Comparison of ENCODE assay signal across 16 cellular contexts in the genomic region with DNA sequence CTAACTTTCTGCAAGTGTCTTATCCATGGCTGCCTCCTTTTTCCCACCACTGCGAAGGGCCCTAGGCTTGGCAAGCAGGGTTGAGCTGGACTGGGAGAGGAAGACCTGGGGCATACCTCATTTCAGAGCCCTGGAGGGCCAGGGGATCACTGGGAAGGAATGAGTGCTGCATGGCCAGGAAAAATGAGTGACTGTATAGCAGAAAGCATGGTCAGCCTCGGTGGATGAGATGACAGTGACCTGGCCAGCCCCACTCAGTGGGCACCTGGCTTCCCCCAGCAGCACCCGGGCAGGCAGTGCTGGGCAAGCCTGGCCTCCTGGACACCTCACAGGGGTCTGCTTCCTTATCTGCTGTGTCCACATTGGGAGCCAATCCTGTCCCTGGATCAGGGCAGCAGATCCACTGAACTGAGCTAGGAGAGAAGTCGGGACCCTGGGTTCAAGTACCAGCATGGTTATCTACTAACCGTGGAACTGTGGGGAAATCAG.
DNase-seq lines count a peak whose midpoint lies in the region; ATAC-seq and TF ChIP-seq lines count a peak whose summit lies in the region.
"Had no signal": no experiment of that assay in that cellular context is flagged by ENCODE, and none has a peak within 500 bp of the region (broad histone marks: within the 10 kb centered on the region; RNA-seq: fewer than 3 reads in every experiment).

No MANE protein-coding gene starts in this region.

- no peaks in the 10 kb centered on the region for H3K9me3 ChIP-seq in IMR-90 (ENCODE audit: control insufficient read depth, insufficient read depth, low read length)
- no peaks in the 10 kb centered on the region for H3K9me3 ChIP-seq in lower lobe of right lung

- peak overlapping the region; percentile 4 for H3K27ac Mint-ChIP-seq in stimulated activated memory B cell treated with anti-CD40 and anti-IgM and Interleukin-4, amounts not matched to agents 10 μg/mL and 1 μg/mL and 100 μg/mL, for 72 hours
- H3K27ac Mint-ChIP-seq in activated CD4-positive, alpha-beta T cell treated with anti-CD3 and anti-CD28 coated beads for 36 hours: no peak overlapping the region
- H3K27ac Mint-ChIP-seq: B cell had no signal

- no CpG with 5 or more reads among the region's 5 CpGs for WGBS in IMR-90 (ENCODE audit: extremely low coverage in 2 of 2, insufficient read length in 1 of 2), 2 experiments

- dilution Hi-C loops in IMR-90 (cut with HindIII; ENCODE audit: low sequenced_read_pairs, unreplicated experiment): no loop called here

- H3K56ac ChIP-seq in IMR-90 (ENCODE audit: extremely low read depth, insufficient read depth, low read length): no peak overlapping the region

- no peaks in the 10 kb centered on the region for H3K36me3 ChIP-seq in IMR-90 (ENCODE audit: control insufficient read depth, insufficient read depth, low read length)
- H3K36me3 ChIP-seq in lower lobe of right lung: no peaks in the 10 kb centered on the region

- no peaks in the 10 kb centered on the region for H3K27me3 Mint-ChIP-seq in stimulated activated memory B cell treated with anti-CD40 and anti-IgM and Interleukin-4, amounts not matched to agents 10 μg/mL and 1 μg/mL and 100 μg/mL, for 72 hours
- no peaks in the 10 kb centered on the region for H3K27me3 Mint-ChIP-seq in activated CD4-positive, alpha-beta T cell treated with anti-CD3 and anti-CD28 coated beads for 36 hours
- H3K27me3 Mint-ChIP-seq: B cell; natural killer cell treated with Interleukin-12 subunit alpha and Interleukin-12 subunit beta and Interleukin-15 and Interleukin-18, amount 100 ng/mL, for 72 hours had no signal

- POLR2A ChIA-PET in IMR-90 (lab: Charles Lee; ENCODE audit: unreplicated experiment): no interaction called here
- POLR2A ChIA-PET in activated CD4-positive, alpha-beta T cell treated with anti-CD3 and anti-CD28 coated beads for 36 hours (lab: Charles Lee): no interaction called here

- no peak overlapping the region for H3K27ac ChIP-seq in IMR-90 (ENCODE audit: insufficient read depth, low read length)
- peak overlapping the region; percentile 53 for H3K27ac ChIP-seq in caudate nucleus (ENCODE audit: low read depth, low read length)
- peak overlapping the region; percentile 22 for H3K27ac ChIP-seq in lower lobe of right lung

- no peaks in the 10 kb centered on the region for H3K27me3 ChIP-seq in IMR-90 (ENCODE audit: control insufficient read depth, insufficient read depth, low read length)
- no peaks in the 10 kb centered on the region for H3K27me3 ChIP-seq in lower lobe of right lung (ENCODE audit: low read depth)

- H3K9me1 ChIP-seq in IMR-90 (ENCODE audit: insufficient read depth, low read length): peaks cover 18% of the 10 kb centered on the region

- BruUV-seq in IMR-90 (replicated peaks; lab: Mats Ljungman, UMichigan): no TSS peak

- peaks cover 30% of the 10 kb centered on the region for H3K4me1 Mint-ChIP-seq in stimulated activated memory B cell treated with anti-CD40 and anti-IgM and Interleukin-4, amounts not matched to agents 10 μg/mL and 1 μg/mL and 100 μg/mL, for 72 hours
- peaks cover 12% of the 10 kb centered on the region for H3K4me1 Mint-ChIP-seq in activated CD4-positive, alpha-beta T cell treated with anti-CD3 and anti-CD28 coated beads for 36 hours

- no peak overlapping the region for H2BK5ac ChIP-seq in IMR-90 (ENCODE audit: low read depth, low read length, poor library complexity, severe bottlenecking)

- H2BK15ac ChIP-seq in IMR-90 (ENCODE audit: low read depth, low read length): no peak overlapping the region

- no peak for TF ChIP-seq CTCF in IMR-90 (conservative IDR thresholded peaks at IDR 0.05; ENCODE audit: low read depth, low read length)
- no peak for TF ChIP-seq CTCF in lower lobe of right lung (IDR thresholded peaks at IDR 0.05)

- CTCF ChIA-PET in IMR-90 (lab: Yijun Ruan, JAX): interaction anchor here (0.7 kb wide), 1 partner anchor 1657 kb away, joined by 3 read pairs; no protein-coding TSS in a partner anchor
- CTCF ChIA-PET in activated CD4-positive, alpha-beta T cell treated with anti-CD3 and anti-CD28 coated beads for 36 hours (lab: Charles Lee): interaction anchor here (0.6 to 0.7 kb wide), 2 partner anchors 26 to 357 kb away, joined by 3 to 4 read pairs; no protein-coding TSS in a partner anchor

- intact Hi-C loops in IMR-90 (cut with micrococcal nuclease): no loop called here
- intact Hi-C loops in lower lobe of right lung (cut with DNase I): no loop called here
- intact Hi-C loops in activated CD4-positive, alpha-beta T cell treated with anti-CD3 and anti-CD28 coated beads for 36 hours (cut with DNase I, micrococcal nuclease): no loop called here

- ATAC-seq in IMR-90 (ENCODE audit: low read depth) (no peak), lower lobe of right lung (no peak), HG02981 (IDR thresholded peaks at IDR 0.05; ENCODE audit: unreplicated experiment) (no peak)
- no peak for ATAC-seq in stimulated activated memory B cell treated with anti-CD40 and anti-IgM and Interleukin-4, amounts not matched to agents 10 μg/mL and 1 μg/mL and 100 μg/mL, for 72 hours
- ATAC-seq in activated CD4-positive, alpha-beta T cell treated with anti-CD3 and anti-CD28 coated beads for 36 hours: no peak
- ATAC-seq: natural killer cell treated with Interleukin-12 subunit alpha and Interleukin-12 subunit beta and Interleukin-15 and Interleukin-18, amount 100 ng/mL, for 72 hours had no signal

- 0 out of 2 replicates have a peak overlapping the region, but pooled peaks have one; percentile 28 for H3K14ac ChIP-seq in IMR-90 (replicated peaks; ENCODE audit: low read depth, low read length)

- no peak overlapping the region for H4K8ac ChIP-seq in IMR-90 (ENCODE audit: low read depth in 2 of 2, low read length in 2 of 2)

- DNase-seq in IMR-90 (no peak), caudate nucleus (lab: John Stamatoyannopoulos, UW) (no peak), lower lobe of right lung (no peak), NCI-H187 treated with DMSO at 0.1 percent for 48 hours (lab: John Stamatoyannopoulos, UW) (no peak), D341Med (ENCODE audit: low spot score) (no peak)
- DNase-seq in activated CD4-positive, alpha-beta T cell treated with anti-CD3 and anti-CD28 coated beads for 36 hours: no peak
- DNase-seq: activated CD4-positive, alpha-beta T cell treated with anti-CD3 and anti-CD28 coated beads for 1 hour; activated CD8-positive, alpha-beta memory T cell treated with anti-CD3 and anti-CD28 coated beads, Interleukin-2, amount 50 U/mL, for 48 hours; activated naive CD4-positive, alpha-beta T cell treated with Interleukin-2 at 50 U/mL for 16 hours; effector CD4-positive, alpha-beta T cell; H9; stimulated activated CD4-positive, alpha-beta T cell treated with anti-CD3 and anti-CD28 coated beads, Interleukin-2, amount 100 ng/mL, for 24 hours had no signal

- no peaks in the 10 kb centered on the region for H3K9me3 Mint-ChIP-seq in stimulated activated memory B cell treated with anti-CD40 and anti-IgM and Interleukin-4, amounts not matched to agents 10 μg/mL and 1 μg/mL and 100 μg/mL, for 72 hours
- peaks cover 2% of the 10 kb centered on the region for H3K9me3 Mint-ChIP-seq in activated CD4-positive, alpha-beta T cell treated with anti-CD3 and anti-CD28 coated beads for 36 hours (ENCODE audit: low read depth)
- H3K9me3 Mint-ChIP-seq: H9 had no signal

- no peak overlapping the region for H3K4me2 ChIP-seq in IMR-90 (ENCODE audit: low read depth, low read length)

- no peak overlapping the region for H3K23ac ChIP-seq in IMR-90 (ENCODE audit: low read depth, low read length)

- no peak overlapping the region for H3K18ac ChIP-seq in IMR-90 (ENCODE audit: low read depth, low read length)

- no peak overlapping the region for H2BK20ac ChIP-seq in IMR-90 (ENCODE audit: low read depth, low read length)

- no peak for TF ChIP-seq RAD21 in IMR-90 (IDR thresholded peaks at IDR 0.05; ENCODE audit: low read length)

- no peaks in the 10 kb centered on the region for H4K20me1 ChIP-seq in IMR-90 (ENCODE audit: insufficient read depth, low read length)

- H2BK120ac ChIP-seq in IMR-90 (ENCODE audit: low read depth, low read length): peak overlapping the region; percentile 13; the same call in 1 of the 2 replicates

- H4K5ac ChIP-seq in IMR-90 (ENCODE audit: low read depth, low read length): no peak overlapping the region

- H4K91ac ChIP-seq in IMR-90 (ENCODE audit: insufficient read depth, low read depth, low read length): peak overlapping the region; percentile 15; the same call in 1 of the 2 replicates

- H3K4me1 ChIP-seq in IMR-90 (ENCODE audit: control insufficient read depth, insufficient read depth, low read length) (peaks cover 24% of the 10 kb centered on the region), lower lobe of right lung (peaks cover 79% of the 10 kb centered on the region)

- H3K9ac ChIP-seq in IMR-90 (ENCODE audit: low read depth, low read length): no peak overlapping the region

- H3K79me1 ChIP-seq in IMR-90 (ENCODE audit: low read depth in 1 of 2, low read length in 2 of 2): no peaks in the 10 kb centered on the region

- no peak overlapping the region for H2AK9ac ChIP-seq in IMR-90 (replicated peaks; ENCODE audit: low read depth, low read length, poor library complexity)

- no peak overlapping the region for H3K4me3 Mint-ChIP-seq in stimulated activated memory B cell treated with anti-CD40 and anti-IgM and Interleukin-4, amounts not matched to agents 10 μg/mL and 1 μg/mL and 100 μg/mL, for 72 hours
- H3K4me3 Mint-ChIP-seq in activated CD4-positive, alpha-beta T cell treated with anti-CD3 and anti-CD28 coated beads for 36 hours: no peak overlapping the region
- H3K4me3 Mint-ChIP-seq: B cell; H9; natural killer cell treated with Interleukin-12 subunit alpha and Interleukin-12 subunit beta and Interleukin-15 and Interleukin-18, amount 100 ng/mL, for 72 hours had no signal

- H2AK5ac ChIP-seq in IMR-90 (ENCODE audit: low read depth, low read length): 0 out of 2 replicates have a peak overlapping the region, but pooled peaks have one; percentile 14

- TF ChIP-seq POLR2A in IMR-90 (IDR thresholded peaks at IDR 0.05; ENCODE audit: low read depth, low read length): no peak

- H2AFZ ChIP-seq in IMR-90 (replicated peaks; ENCODE audit: low read length, poor library complexity): peak overlapping the region; percentile 28

- in situ Hi-C loops in IMR-90 (cut with MboI; ENCODE audit: low sequenced_read_pairs): no loop called here

- no peaks in the 10 kb centered on the region for H3K36me3 Mint-ChIP-seq in stimulated activated memory B cell treated with anti-CD40 and anti-IgM and Interleukin-4, amounts not matched to agents 10 μg/mL and 1 μg/mL and 100 μg/mL, for 72 hours
- H3K36me3 Mint-ChIP-seq in activated CD4-positive, alpha-beta T cell treated with anti-CD3 and anti-CD28 coated beads for 36 hours (ENCODE audit: low read depth): peaks cover 2% of the 10 kb centered on the region

- H3K4me3 ChIP-seq in IMR-90 (ENCODE audit: insufficient read depth, low read depth, low read length) (no peak overlapping the region), lower lobe of right lung (no peak overlapping the region)

- H3K4ac ChIP-seq in IMR-90 (ENCODE audit: low read depth, low read length): peak overlapping the region; percentile 52

TF ChIP-seq in IMR-90, 13 proteins besides CTCF, POLR2A, EP300 and RAD21 (continues in another document):
- TF ChIP-seq RCOR1 (IDR thresholded peaks at IDR 0.05; ENCODE audit: insufficient replicate concordance, low read length): no peak
